Comparison of ENCODE assay signal across 8 cellular contexts in genomic region chr22:46251266-46251665, GRCh38. TPM values are rescaled to one million over a fixed set of nuclear protein-coding genes. Genes with fewer than 3 reads are reported as not detected.
A peak's percentile ranks its signal among the peaks of the same experiment; 100 is the strongest.
DNase-seq lines count a peak whose midpoint lies in the region; ATAC-seq and TF ChIP-seq lines count a peak whose summit lies in the region.

No MANE protein-coding gene starts in this region.

- peak overlapping the region; percentile 86 to 87 for H3K27ac Mint-ChIP-seq in T-cell

- H3K36me3 ChIP-seq in H7 (replicated peaks; ENCODE audit: control insufficient read depth, insufficient read depth, low read length) = no peaks in the 10 kb centered on the region

- no peaks in the 10 kb centered on the region for H3K36me3 Mint-ChIP-seq in T-cell

- H3K27ac ChIP-seq in skin epidermis = peak overlapping the region in 8 of 21 experiments; percentile 71 to 95 (median 90)

- DNase-seq in H7 (no peak), T-cell (no peak), fibroblast of the aortic adventitia (ENCODE audit: low read depth) (no peak), HT-29 (ENCODE audit: low spot score) (no peak), lower leg skin (ENCODE audit: low spot score in 2 of 2) (no peak)

- H3K9me3 Mint-ChIP-seq in T-cell = no peaks in the 10 kb centered on the region

- POLR2A ChIA-PET in T-cell (lab: Charles Lee) = interaction anchor here in 1 of 2 donors (1.0 kb wide), 1 partner anchor 17 kb away, joined by 11 read pairs; the partner anchor contains the start of gene TTC38

- 60 to 63% methylated on average over 7 of the region's 7 CpGs for WGBS in lower leg skin, 2 donors

- H3K4me3 Mint-ChIP-seq in T-cell = peak overlapping the region; percentile 81 to 84 (median 83)

- peak overlapping the region; percentile 93 for H3K4me3 ChIP-seq in H7 (ENCODE audit: insufficient read depth, low read depth, low read length)
- H3K4me3 ChIP-seq in fibroblast of the aortic adventitia (ENCODE audit: low read depth, low read length) = peak overlapping the region; percentile 82
- peak overlapping the region in 5 of 7 experiments; percentile 77 to 90 (median 82) for H3K4me3 ChIP-seq in skin epidermis
- H3K4me3 ChIP-seq in lower leg skin (ENCODE audit: low read depth, poor library complexity, severe bottlenecking) = no peak overlapping the region

- no peaks in the 10 kb centered on the region for H3K27me3 Mint-ChIP-seq in T-cell

- CTCF ChIA-PET in T-cell (lab: Charles Lee) = no interaction called here

- no peak for ATAC-seq in T-cell (replicated peaks in 1 of 4)
- ATAC-seq in GM19351 (IDR thresholded peaks at IDR 0.05; ENCODE audit: unreplicated experiment) = no peak
- ATAC-seq in GM21576 (IDR thresholded peaks at IDR 0.05; ENCODE audit: unreplicated experiment) = no peak

- no peak for TF ChIP-seq CTCF in fibroblast of the aortic adventitia (IDR thresholded peaks at IDR 0.05; ENCODE audit: insufficient read depth, low read length)
- TF ChIP-seq CTCF in lower leg skin (IDR thresholded peaks at IDR 0.05) = no peak

- intact Hi-C loops in lower leg skin (cut with DNase I; ENCODE audit: low total_unique reads) = no loop called here

- H3K4me1 Mint-ChIP-seq in T-cell = peaks cover 25 to 29% (median 28%) of the 10 kb centered on the region in 3 donors

- peaks cover 5% of the 10 kb centered on the region; the same call in 1 of the 2 replicates for H3K27me3 ChIP-seq in H7 (ENCODE audit: control insufficient read depth, insufficient read depth, low read length)

- no peak for TF ChIP-seq POLR2A in lower leg skin (IDR thresholded peaks at IDR 0.05)

RNA-seq across cellular contexts. Expression of gene CDPF1, which starts 1.2 kb away (rescaled TPM):
- 24.5 and 29.3 TPM in 2 replicates for total RNA-seq in H7 (2014; rRNA removed; shearing (Covaris generic))
- 10 to 100 TPM in 3 of 5 donors, 1 to 10 TPM in 2; 5.8 to 15.3 (median 11.5) TPM for total RNA-seq in T-cell
- total RNA-seq in fibroblast of the aortic adventitia (ENCODE audit: low replicate concordance) = 0.74 and 7.7 TPM in 2 replicates
- 9.5 and 19.5 TPM in 2 replicates for total RNA-seq in HT-29 (2014; rRNA removed; shearing (Covaris generic))
- total RNA-seq in lower leg skin = 10 to 100 TPM in 2 of 4 donors, 1 to 10 TPM in 2; 10.0 to 17.3 (median 13.2) TPM

RNA-seq across cellular contexts. Expression of gene PKDREJ, which starts 11.9 kb away (rescaled TPM):
- 0.07 TPM in 1 of 2 replicates, not detected in the other for total RNA-seq in H7 (2014; rRNA removed; shearing (Covaris generic))
- total RNA-seq in T-cell = not detected
- total RNA-seq in fibroblast of the aortic adventitia (ENCODE audit: low replicate concordance) = 0.09 TPM in 1 of 2 replicates, not detected in the other
- total RNA-seq in HT-29 (2014; rRNA removed; shearing (Covaris generic)) = not detected in 2 replicates
- under 1 TPM in 3 of 4 donors, not detected in 1; 0.15 to 0.23 (median 0.23) TPM for total RNA-seq in lower leg skin

RNA-seq across cellular contexts. Expression of gene TTC38, which starts 16.5 kb away (rescaled TPM):
- total RNA-seq in H7 (2014; rRNA removed; shearing (Covaris generic)) = 21.8 and 24.0 TPM in 2 replicates
- 10 to 100 TPM in 2 of 5 donors, 1 to 10 TPM in 3; 6.8 to 21.6 (median 9.5) TPM for total RNA-seq in T-cell
- 13.3 and 26.8 TPM in 2 replicates for total RNA-seq in fibroblast of the aortic adventitia (ENCODE audit: low replicate concordance)
- 37.0 and 43.6 TPM in 2 replicates for total RNA-seq in HT-29 (2014; rRNA removed; shearing (Covaris generic))
- 10 to 100 TPM; 19.1 to 44.7 (median 22.0) TPM for total RNA-seq in lower leg skin

RNA-seq across cellular contexts. Expression of gene GTSE1, which starts 45.4 kb away (rescaled TPM):
- total RNA-seq in H7 (2014; rRNA removed; shearing (Covaris generic)) = 38.8 and 42.9 TPM in 2 replicates
- total RNA-seq in T-cell (1 to 10 TPM in 1 of 5 donors, under 1 TPM in 4; 0.44 to 1.3 (median 0.61) TPM), fibroblast of the aortic adventitia (ENCODE audit: low replicate concordance) (1.3 and 13.4 TPM in 2 replicates), lower leg skin (1 to 10 TPM in 2 of 4 donors, under 1 TPM in 2; 0.44 to 1.5 (median 0.91) TPM)
- total RNA-seq in HT-29 (2014; rRNA removed; shearing (Covaris generic)) = 22.0 and 23.5 TPM in 2 replicates
